In genomic region chr1:15523104-15523921, GRCh38 we compare ENCODE assay signal across 8 cellular contexts. TPM values are rescaled to one million over a fixed set of nuclear protein-coding genes. Genes with fewer than 3 reads are reported as not detected.
DNase-seq lines count a peak whose midpoint lies in the region; ATAC-seq and TF ChIP-seq lines count a peak whose summit lies in the region.

No MANE protein-coding gene starts in this region.

- no peak for TF ChIP-seq CTCF in AG10803 (conservative IDR thresholded peaks at IDR 0.05; ENCODE audit: low read length)
- TF ChIP-seq CTCF in colonic mucosa (IDR thresholded peaks at IDR 0.05), result no peak

- peaks cover 0 to 4% (median 0%) of the 10 kb centered on the region in 11 donors for H3K9me3 Mint-ChIP-seq in naive thymus-derived CD4-positive, alpha-beta T cell

- no peaks in the 10 kb centered on the region for H3K27me3 ChIP-seq in colonic mucosa
- H3K27me3 ChIP-seq in naive thymus-derived CD4-positive, alpha-beta T cell (ENCODE audit: control insufficient read depth in 2 of 2, insufficient read depth in 2 of 2, low read length in 2 of 2), result no peaks in the 10 kb centered on the region

- intact Hi-C loops in colonic mucosa (cut with DNase I), result no loop called here
- intact Hi-C loops in naive thymus-derived CD4-positive, alpha-beta T cell (cut with micrococcal nuclease), result loop anchor here (10.0 kb wide), 3 partner anchors 179 to 1381 kb away; no protein-coding TSS in a partner anchor

- no peak for ATAC-seq in naive thymus-derived CD4-positive, alpha-beta T cell
- ATAC-seq in GM18909 (IDR thresholded peaks at IDR 0.05; ENCODE audit: poor library complexity, unreplicated experiment) (no peak), HG03469 (IDR thresholded peaks at IDR 0.05; ENCODE audit: unreplicated experiment) (no peak)

- H3K4me3 Mint-ChIP-seq in naive thymus-derived CD4-positive, alpha-beta T cell, result peak overlapping the region; percentile 82 to 100 (median 91)

- H3K4me1 Mint-ChIP-seq in naive thymus-derived CD4-positive, alpha-beta T cell, result peaks cover 30 to 60% (median 55%) of the 10 kb centered on the region in 7 donors

- peaks cover 5% of the 10 kb centered on the region for H3K4me1 ChIP-seq in colonic mucosa
- H3K4me1 ChIP-seq in naive thymus-derived CD4-positive, alpha-beta T cell (ENCODE audit: control insufficient read depth in 2 of 2, insufficient read depth in 2 of 2, low read length in 2 of 2), result peaks cover 21 to 25% of the 10 kb centered on the region in 2 donors

- H3K27ac Mint-ChIP-seq in naive thymus-derived CD4-positive, alpha-beta T cell, result peak overlapping the region; percentile 90 to 100 (median 100)

- peaks cover 0 to 18% (median 0%) of the 10 kb centered on the region in 5 donors for H3K36me3 Mint-ChIP-seq in naive thymus-derived CD4-positive, alpha-beta T cell

- no peaks in the 10 kb centered on the region for H3K9me3 ChIP-seq in colonic mucosa
- no peaks in the 10 kb centered on the region for H3K9me3 ChIP-seq in naive thymus-derived CD4-positive, alpha-beta T cell (ENCODE audit: control insufficient read depth in 2 of 3, low read length in 3 of 3)

- no peaks in the 10 kb centered on the region for H3K27me3 Mint-ChIP-seq in naive thymus-derived CD4-positive, alpha-beta T cell

- POLR2A ChIA-PET in naive thymus-derived CD4-positive, alpha-beta T cell (lab: Charles Lee), result interaction anchor here (0.6 kb wide), 2 partner anchors 30 to 91 kb away, joined by 3 to 5 read pairs; no protein-coding TSS in a partner anchor

- H3K4me3 ChIP-seq in AG10803 (ENCODE audit: low read length) (peak overlapping the region; percentile 75), colonic mucosa (peak overlapping the region; percentile 76)
- peak overlapping the region; percentile 58 for H3K4me3 ChIP-seq in naive thymus-derived CD4-positive, alpha-beta T cell (ENCODE audit: low read length)

- H3K36me3 ChIP-seq in colonic mucosa, result no peaks in the 10 kb centered on the region
- no peaks in the 10 kb centered on the region for H3K36me3 ChIP-seq in naive thymus-derived CD4-positive, alpha-beta T cell (ENCODE audit: control insufficient read depth in 2 of 3, insufficient read depth in 3 of 3, low read length in 3 of 3)

- CTCF ChIA-PET in naive thymus-derived CD4-positive, alpha-beta T cell (lab: Charles Lee), result interaction anchor here (0.7 kb wide), 1 partner anchor 45 kb away, joined by 3 read pairs; no protein-coding TSS in a partner anchor

- peak overlapping the region; percentile 94 for H3K27ac ChIP-seq in colonic mucosa
- peak overlapping the region; percentile 100 for H3K27ac ChIP-seq in naive thymus-derived CD4-positive, alpha-beta T cell (ENCODE audit: low read depth, low read length)

- peak; percentile 46 for DNase-seq in AG10803 (ENCODE audit: low read depth)
- DNase-seq in LHCN-M2 (ENCODE audit: low read depth), result peak; percentile 20
- DNase-seq in colonic mucosa, result peak; percentile 23
- DNase-seq in naive thymus-derived CD4-positive, alpha-beta T cell, result no peak
- DNase-seq in stimulated activated CD4-positive, alpha-beta T cell treated with anti-CD3 and anti-CD28 coated beads, Interleukin-4, amount 100 ng/mL, for 4 hours, result no peak
- no peak for DNase-seq in stimulated activated CD4-positive, alpha-beta T cell treated with anti-CD3 and anti-CD28 coated beads, Interleukin-2, amount 100 ng/mL, for 48 hours

- peak overlapping the region; percentile 44 to 88 for H3K9ac ChIP-seq in colonic mucosa (ENCODE audit: low read depth in 2 of 2, low read length in 2 of 2)

RNA-seq across cellular contexts. Expression of gene CASP9, which starts 0.7 kb away (rescaled TPM):
- total RNA-seq in LHCN-M2 (2014; rRNA removed) (8.2 and 11.3 TPM in 2 replicates), colonic mucosa (10 to 100 TPM; 14.5 to 15.5 TPM)
- polyA plus RNA-seq in LHCN-M2 (2012), result 6.8 TPM
- 10 to 100 TPM; 14.7 to 22.2 (median 15.7) TPM for total RNA-seq in naive thymus-derived CD4-positive, alpha-beta T cell
- polyA plus RNA-seq in naive thymus-derived CD4-positive, alpha-beta T cell, result 1 to 10 TPM; 9.0 to 9.3 TPM

RNA-seq across cellular contexts. Expression of gene DNAJC16, which starts 3.3 kb away (rescaled TPM):
- total RNA-seq in LHCN-M2 (2014; rRNA removed), result 18.9 and 19.1 TPM in 2 replicates
- 4.5 TPM for polyA plus RNA-seq in LHCN-M2 (2012)
- total RNA-seq in colonic mucosa, result 10 to 100 TPM; 19.5 to 22.1 TPM
- 10 to 100 TPM; 17.8 to 29.4 (median 25.0) TPM for total RNA-seq in naive thymus-derived CD4-positive, alpha-beta T cell
- 10 to 100 TPM in 1 of 2 donors, 1 to 10 TPM in 1; 9.6 to 10.0 TPM for polyA plus RNA-seq in naive thymus-derived CD4-positive, alpha-beta T cell

RNA-seq across cellular contexts. Expression of gene CELA2B, which starts 47.4 kb away (rescaled TPM):
- total RNA-seq in LHCN-M2 (2014; rRNA removed) (not detected in 2 replicates), colonic mucosa (1 to 10 TPM in 1 of 2 donors, not detected in 1; 1.1 TPM)
- not detected for polyA plus RNA-seq in LHCN-M2 (2012)
- total RNA-seq in naive thymus-derived CD4-positive, alpha-beta T cell, result not detected
- not detected for polyA plus RNA-seq in naive thymus-derived CD4-positive, alpha-beta T cell

Comparison
In these comparisons a context has a peak if more than half of its experiments do, and no peak if none do; other contexts are left out.
1. DNase-seq: peak in AG10803 (single experiment), LHCN-M2 (single experiment) and colonic mucosa (single experiment); none in naive thymus-derived CD4-positive, alpha-beta T cell (0 of 9), stimulated activated CD4-positive, alpha-beta T cell treated with anti-CD3 and anti-CD28 coated beads, Interleukin-4, amount 100 ng/mL, for 4 hours (0 of 2) and stimulated activated CD4-positive, alpha-beta T cell treated with anti-CD3 and anti-CD28 coated beads, Interleukin-2, amount 100 ng/mL, for 48 hours (0 of 2).
2. Peak in every context shown above with its lines, with median percentiles within 50 percentile points of each other: H3K4me3 ChIP-seq.